35 cellular contexts compared by ENCODE assay signal in the genomic region with DNA sequence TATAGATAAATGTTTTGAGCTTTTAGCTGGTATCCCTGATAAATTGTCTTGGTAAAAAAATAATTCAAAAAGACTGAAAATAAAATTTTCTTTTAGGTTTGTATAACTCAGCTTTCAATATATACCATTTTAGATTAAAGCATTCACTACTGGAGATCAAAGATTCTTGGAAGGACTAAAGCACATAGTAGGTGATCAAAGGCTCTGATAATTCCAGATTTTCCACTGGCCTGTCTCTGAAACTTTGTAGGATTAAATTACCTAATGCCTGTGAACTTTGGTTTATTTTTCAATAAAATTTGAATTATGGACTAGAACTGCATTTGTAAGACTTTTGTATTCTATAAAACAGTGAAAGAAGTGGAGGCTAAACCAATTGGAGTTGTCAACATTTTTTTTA. TPM values are rescaled to one million over a fixed set of nuclear protein-coding genes. Genes with fewer than 3 reads are reported as not detected.
"Had no signal": no experiment of that assay in that cellular context is flagged by ENCODE, and none has a peak within 500 bp of the region (broad histone marks: within the 10 kb centered on the region; RNA-seq: fewer than 3 reads in every experiment).

No MANE protein-coding gene starts in this region.

- H3K27me3 Mint-ChIP-seq: activated B cell treated with CpG ODN at 0.5 μM for 24 hours; activated CD8-positive, alpha-beta T cell treated with anti-CD3 and anti-CD28 coated beads for 36 hours; activated naive CD4-positive, alpha-beta T cell treated with anti-CD3 and anti-CD28 coated beads, Interleukin-2, amount 50 U/mL, for 24 hours; activated naive CD8-positive, alpha-beta T cell treated with anti-CD3 and anti-CD28 coated beads for 36 hours; activated naive CD8-positive, alpha-beta T cell treated with anti-CD3 and anti-CD28 coated beads, Interleukin-2, amount 50 U/mL, for 24 hours; activated T-helper 17 cell treated with anti-CD3 and anti-CD28 coated beads, Interleukin-2, amount 50 U/mL, for 72 hours; T-helper 17 cell had no signal

- H3K36me3 Mint-ChIP-seq: activated naive CD4-positive, alpha-beta T cell treated with anti-CD3 and anti-CD28 coated beads, Interleukin-2, amount 50 U/mL, for 24 hours; activated naive CD8-positive, alpha-beta T cell treated with anti-CD3 and anti-CD28 coated beads for 36 hours had no signal

- H3K4me1 Mint-ChIP-seq: activated B cell treated with CpG ODN at 0.5 μM for 24 hours; activated naive CD4-positive, alpha-beta T cell treated with anti-CD3 and anti-CD28 coated beads, Interleukin-2, amount 50 U/mL, for 24 hours; activated naive CD8-positive, alpha-beta T cell treated with anti-CD3 and anti-CD28 coated beads for 36 hours; activated T-helper 17 cell treated with anti-CD3 and anti-CD28 coated beads, Interleukin-2, amount 50 U/mL, for 72 hours; T-helper 17 cell had no signal

- ATAC-seq: activated CD4-positive, CD25-positive, alpha-beta regulatory T cell treated with anti-CD3 and anti-CD28 coated beads, Interleukin-2, amount 50 U/mL, for 24 hours; activated CD8-positive, alpha-beta T cell treated with anti-CD3 and anti-CD28 coated beads for 36 hours; activated naive CD8-positive, alpha-beta T cell treated with anti-CD3 and anti-CD28 coated beads, Interleukin-2, amount 50 U/mL, for 24 hours; activated T-cell treated with anti-CD3 and anti-CD28 coated beads, Interleukin-2, amount 50 U/mL, for 4 hours; activated T-helper 17 cell treated with anti-CD3 and anti-CD28 coated beads, Interleukin-2, amount 50 U/mL, for 72 hours; body of pancreas; gastroesophageal sphincter; T-helper 17 cell had no signal

- H3K4me1 ChIP-seq: adrenal gland, body of pancreas, esophagus squamous epithelium, gastroesophageal sphincter had no signal

- H3K4me3 Mint-ChIP-seq: activated B cell treated with CpG ODN at 0.5 μM for 24 hours; activated CD8-positive, alpha-beta T cell treated with anti-CD3 and anti-CD28 coated beads for 36 hours; activated naive CD4-positive, alpha-beta T cell treated with anti-CD3 and anti-CD28 coated beads for 36 hours; activated naive CD4-positive, alpha-beta T cell treated with anti-CD3 and anti-CD28 coated beads, Interleukin-2, amount 50 U/mL, for 24 hours; activated naive CD8-positive, alpha-beta T cell treated with anti-CD3 and anti-CD28 coated beads for 36 hours; activated naive CD8-positive, alpha-beta T cell treated with anti-CD3 and anti-CD28 coated beads, Interleukin-2, amount 50 U/mL, for 24 hours; activated T-cell treated with anti-CD3 and anti-CD28 coated beads, Interleukin-2, amount 50 U/mL, for 4 hours; activated T-helper 17 cell treated with anti-CD3 and anti-CD28 coated beads, Interleukin-2, amount 50 U/mL, for 72 hours; T-helper 17 cell; T-helper 2 cell treated with Interferon-gamma antibody and Interleukin-4, amounts not matched to agents 5 μg/mL and 100 μg/mL, for 36 hours had no signal

- DNase-seq: activated B cell treated with CpG ODN at 0.5 μM for 24 hours; activated CD4-positive, alpha-beta T cell treated with anti-CD3 and anti-CD28 coated beads for 48 hours; activated CD4-positive, alpha-beta T cell treated with anti-CD3 and anti-CD28 coated beads, Interleukin-2, amount 50 U/mL, for 1 hour; activated CD4-positive, alpha-beta T cell treated with anti-CD3 and anti-CD28 coated beads, Interleukin-2, amount 50 U/mL, for 48 hours; activated CD8-positive, alpha-beta memory T cell treated with anti-CD3 and anti-CD28 coated beads for 24 hours; activated CD8-positive, alpha-beta T cell treated with anti-CD3 and anti-CD28 coated beads for 36 hours; activated effector memory CD4-positive, alpha-beta T cell treated with Interleukin-2 at 50 U/mL for 16 hours; activated naive CD4-positive, alpha-beta T cell treated with anti-CD3 and anti-CD28 coated beads for 36 hours; activated naive CD8-positive, alpha-beta T cell treated with anti-CD3 and anti-CD28 coated beads for 36 hours; activated naive CD8-positive, alpha-beta T cell treated with anti-CD3 and anti-CD28 coated beads, Interleukin-2, amount 50 U/mL, for 24 hours; activated T-cell treated with anti-CD3 and anti-CD28 coated beads, Interleukin-2, amount 50 U/mL, for 4 hours; adrenal gland; amygdala; aorta; body of pancreas; caudate nucleus; cortex of kidney; effector CD8-positive, alpha-beta T cell; esophagus squamous epithelium; foreskin melanocyte; T-helper 17 cell; T1000; WERI-Rb-1 had no signal

- H3K27ac Mint-ChIP-seq: activated B cell treated with CpG ODN at 0.5 μM for 24 hours; activated CD8-positive, alpha-beta T cell treated with anti-CD3 and anti-CD28 coated beads for 36 hours; activated naive CD4-positive, alpha-beta T cell treated with anti-CD3 and anti-CD28 coated beads for 36 hours; activated naive CD4-positive, alpha-beta T cell treated with anti-CD3 and anti-CD28 coated beads, Interleukin-2, amount 50 U/mL, for 24 hours; activated naive CD8-positive, alpha-beta T cell treated with anti-CD3 and anti-CD28 coated beads for 36 hours; activated naive CD8-positive, alpha-beta T cell treated with anti-CD3 and anti-CD28 coated beads, Interleukin-2, amount 50 U/mL, for 24 hours; activated T-helper 17 cell treated with anti-CD3 and anti-CD28 coated beads, Interleukin-2, amount 50 U/mL, for 72 hours; T-helper 2 cell treated with Interferon-gamma antibody and Interleukin-4, amounts not matched to agents 5 μg/mL and 100 μg/mL, for 36 hours had no signal

- H3K4me3 ChIP-seq: adrenal gland, body of pancreas, esophagus squamous epithelium, gastroesophageal sphincter had no signal

- H3K9me3 ChIP-seq: adrenal gland, body of pancreas, esophagus squamous epithelium, gastroesophageal sphincter had no signal

- H3K27ac ChIP-seq: adrenal gland, epithelial cell of prostate, gastroesophageal sphincter, WERI-Rb-1 had no signal

- H3K9me3 Mint-ChIP-seq: activated B cell treated with CpG ODN at 0.5 μM for 24 hours; activated CD8-positive, alpha-beta T cell treated with anti-CD3 and anti-CD28 coated beads for 36 hours; activated naive CD4-positive, alpha-beta T cell treated with anti-CD3 and anti-CD28 coated beads, Interleukin-2, amount 50 U/mL, for 24 hours; activated naive CD8-positive, alpha-beta T cell treated with anti-CD3 and anti-CD28 coated beads, Interleukin-2, amount 50 U/mL, for 24 hours; activated T-cell treated with anti-CD3 and anti-CD28 coated beads, Interleukin-2, amount 50 U/mL, for 4 hours; activated T-helper 17 cell treated with anti-CD3 and anti-CD28 coated beads, Interleukin-2, amount 50 U/mL, for 72 hours had no signal

- H3K36me3 ChIP-seq: adrenal gland, esophagus squamous epithelium, gastroesophageal sphincter, WERI-Rb-1 had no signal

- H3K27me3 ChIP-seq: adrenal gland, body of pancreas, esophagus squamous epithelium, gastroesophageal sphincter had no signal

RNA-seq across cellular contexts. Expression of a gene that starts 1.2 kb away (rescaled TPM):
- total RNA-seq: activated B cell treated with CpG ODN at 0.5 μM for 24 hours; activated naive CD4-positive, alpha-beta T cell treated with anti-CD3 and anti-CD28 coated beads for 36 hours; activated naive CD8-positive, alpha-beta T cell treated with anti-CD3 and anti-CD28 coated beads for 36 hours; chondrocyte; dermis microvascular lymphatic vessel endothelial cell; endothelial cell of umbilical vein; fibroblast of villous mesenchyme; glomerular endothelial cell had no signal
- polyA plus RNA-seq: endothelial cell of umbilical vein, fibroblast of lung had no signal
